Comparison of ENCODE assay signal across 1 cellular context in genomic region chr16:54867302-54867832, GRCh38.
TF ChIP-seq lines count a peak whose summit lies in the region.

No MANE protein-coding gene starts in this region.

TF ChIP-seq in GM23338, 12 proteins besides CTCF, POLR2A, EP300 and RAD21 (continued from another document):
- TF ChIP-seq ZNF462 (CRISPR knock-in tag; IDR thresholded peaks at IDR 0.05), result no peak
- TF ChIP-seq ZNF114 (CRISPR knock-in tag; IDR thresholded peaks at IDR 0.05), result no peak
TF ChIP-seq in GM23338: peak in this region for 0.
